In the genomic region with DNA sequence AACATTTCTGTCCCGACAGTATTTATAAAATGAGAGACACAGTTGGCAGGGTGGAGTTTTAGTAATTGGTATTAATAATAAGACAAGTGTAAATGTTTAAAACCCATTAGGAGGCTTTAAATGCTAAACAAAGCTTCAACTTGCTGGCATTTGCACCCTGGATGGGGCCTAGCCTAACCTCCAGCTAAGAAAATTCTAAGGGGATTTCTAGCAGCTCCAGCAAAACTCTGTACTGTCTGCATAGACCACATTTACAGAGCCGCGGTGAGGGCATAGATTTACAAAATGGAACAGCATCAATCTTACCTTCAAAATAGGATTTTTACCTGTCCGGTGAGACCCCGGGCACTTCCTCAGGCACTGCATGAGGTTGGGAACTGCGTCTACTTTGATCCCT, we compare ENCODE assay signal across 1 cellular context.
TF ChIP-seq lines count a peak whose summit lies in the region.

No MANE protein-coding gene starts in this region.

TF ChIP-seq in GM23338, 12 proteins besides CTCF, POLR2A, EP300 and RAD21 (continued from another document):
- TF ChIP-seq ZNF462 (CRISPR knock-in tag; IDR thresholded peaks at IDR 0.05) (no peak), ZNF114 (CRISPR knock-in tag; IDR thresholded peaks at IDR 0.05) (no peak), EZH2phosphoT487 (IDR thresholded peaks at IDR 0.05; ENCODE audit: unreplicated experiment) (no peak), STAT1 (IDR thresholded peaks at IDR 0.05; ENCODE audit: unreplicated experiment) (no peak), JUNB (IDR thresholded peaks at IDR 0.05; ENCODE audit: unreplicated experiment) (no peak), NANOG (IDR thresholded peaks at IDR 0.05; ENCODE audit: borderline replicate concordance) (no peak), POLR2AphosphoS5 (IDR thresholded peaks at IDR 0.05; ENCODE audit: low read depth) (no peak), ZNF331 (CRISPR knock-in tag; IDR thresholded peaks at IDR 0.05; ENCODE audit: low read depth) (no peak)
- TF ChIP-seq, protein P1, sequence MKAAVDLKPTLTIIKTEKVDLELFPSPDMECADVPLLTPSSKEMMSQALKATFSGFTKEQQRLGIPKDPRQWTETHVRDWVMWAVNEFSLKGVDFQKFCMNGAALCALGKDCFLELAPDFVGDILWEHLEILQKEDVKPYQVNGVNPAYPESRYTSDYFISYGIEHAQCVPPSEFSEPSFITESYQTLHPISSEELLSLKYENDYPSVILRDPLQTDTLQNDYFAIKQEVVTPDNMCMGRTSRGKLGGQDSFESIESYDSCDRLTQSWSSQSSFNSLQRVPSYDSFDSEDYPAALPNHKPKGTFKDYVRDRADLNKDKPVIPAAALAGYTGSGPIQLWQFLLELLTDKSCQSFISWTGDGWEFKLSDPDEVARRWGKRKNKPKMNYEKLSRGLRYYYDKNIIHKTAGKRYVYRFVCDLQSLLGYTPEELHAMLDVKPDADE (IDR thresholded peaks at IDR 0.05): no peak
